Comparison of ENCODE assay signal across 29 cellular contexts in the genomic region with DNA sequence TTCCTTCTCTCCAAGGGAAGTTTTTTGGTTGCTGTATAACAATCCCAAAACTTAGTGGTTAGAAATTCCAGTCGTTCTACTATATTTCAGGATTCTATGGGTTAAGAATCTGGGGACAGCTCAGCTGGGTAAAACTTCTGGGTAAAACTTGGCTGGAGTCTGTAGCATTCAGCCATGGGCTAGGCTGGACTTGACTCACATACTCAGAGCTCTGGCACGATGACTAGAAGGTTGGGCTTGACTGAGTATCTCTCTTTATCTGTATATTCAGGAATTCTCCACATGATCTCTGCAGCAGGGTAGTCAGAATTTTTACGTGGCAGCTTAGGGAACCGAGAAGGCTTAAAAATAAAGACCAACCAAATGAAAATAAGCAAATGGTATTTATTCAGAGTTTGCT.
DNase-seq lines count a peak whose midpoint lies in the region; FAIRE-seq and TF ChIP-seq lines count a peak whose summit lies in the region.
"Had no signal": no experiment of that assay in that cellular context is flagged by ENCODE, and none has a peak within 500 bp of the region (broad histone marks: within the 10 kb centered on the region; RNA-seq: fewer than 3 reads in every experiment).

No MANE protein-coding gene starts in this region.

- FAIRE-seq in RCC 7860 (lab: Jason Lieb, UNC) = peak; percentile 59
- FAIRE-seq: A549, endothelial cell of umbilical vein, GM12891 had no signal

- DNase-seq in EH (ENCODE audit: low read depth) = peak; percentile 12
- DNase-seq in RCC 7860 (ENCODE audit: low spot score) = peak; percentile 41
- peak; percentile 11 for DNase-seq in choroid plexus epithelial cell (ENCODE audit: low read depth)
- peak; percentile 11 for DNase-seq in iris pigment epithelial cell (ENCODE audit: low read depth)
- no peak for DNase-seq in T-helper 2 cell
- no peak for DNase-seq in NCI-H510A treated with DMSO at 0.1 percent for 48 hours (lab: John Stamatoyannopoulos, UW)
- DNase-seq in NCI-H1694 (lab: John Stamatoyannopoulos, UW) = no peak
- DNase-seq in DMS53 (lab: John Stamatoyannopoulos, UW) = no peak
- DNase-seq: activated CD4-positive, alpha-beta T cell treated with anti-CD3 and anti-CD28 coated beads for 1 hour; activated gamma-delta T cell treated with Interleukin-2 at 50 U/mL for 16 hours; COR-L47; DMS79 treated with DMSO at 0.1 percent for 48 hours; gastrocnemius medialis; hypothalamus; IMR-90; left ventricle myocardium superior; NCI-H2081; NCI-H446; retina; SJCRH30; stimulated activated CD4-positive, alpha-beta T cell treated with anti-CD3 and anti-CD28 coated beads, Interleukin-2, amount 100 ng/mL, for 24 hours; substantia nigra; T-helper 1 cell; upper lobe of right lung had no signal

- TF ChIP-seq CTCF in choroid plexus epithelial cell (conservative IDR thresholded peaks at IDR 0.05; ENCODE audit: low read depth, low read length) = no peak

- no peak overlapping the region for H3K4me3 ChIP-seq in choroid plexus epithelial cell (ENCODE audit: low read depth, low read length)
- H3K4me3 ChIP-seq: A549, BLaER1, gastrocnemius medialis, SJCRH30, smooth muscle cell, upper lobe of right lung had no signal

Comparison
In these comparisons a context has a peak if more than half of its experiments do, and no peak if none do; other contexts are left out.
1. DNase-seq: peak in EH (single experiment), RCC 7860 (single experiment), choroid plexus epithelial cell (single experiment) and iris pigment epithelial cell (single experiment); none in T-helper 2 cell (0 of 5), NCI-H510A treated with DMSO at 0.1 percent for 48 hours (single experiment), NCI-H1694 (single experiment) and DMS53 (single experiment).